8 cellular contexts compared by ENCODE assay signal in genomic region chr2:96264656-96265348, GRCh38. TPM values are rescaled to one million over a fixed set of nuclear protein-coding genes. Genes with fewer than 3 reads are reported as not detected.
DNase-seq lines count a peak whose midpoint lies in the region; ATAC-seq, FAIRE-seq and TF ChIP-seq lines count a peak whose summit lies in the region.

No MANE protein-coding gene starts in this region.

- no peak for TF ChIP-seq POLR2A in spleen (IDR thresholded peaks at IDR 0.05)

- TF ChIP-seq CTCF in DOHH2 (IDR thresholded peaks at IDR 0.05; ENCODE audit: low read depth, low read length, poor library complexity, severe bottlenecking) (peak; percentile 86), OCI-LY1 (IDR thresholded peaks at IDR 0.05; ENCODE audit: low read length) (peak; percentile 74), astrocyte (IDR thresholded peaks at IDR 0.05; ENCODE audit: insufficient read depth, low read depth, low read length) (peak; percentile 45), spleen (IDR thresholded peaks at IDR 0.05 in 8 of 11, conservative IDR thresholded peaks at IDR 0.05 in 3 of 11) (peak; percentile 8 to 74 (median 55))

- peak; percentile 1 for ATAC-seq in HG02678 (IDR thresholded peaks at IDR 0.05; ENCODE audit: unreplicated experiment)
- ATAC-seq in HG03442 (IDR thresholded peaks at IDR 0.05; ENCODE audit: unreplicated experiment) = no peak

- intact Hi-C loops in spleen (cut with DNase I; ENCODE audit: low total_unique reads) = loop anchor here (5.0 kb wide), 1 partner anchor 58 kb away; the partner anchor contains the start of gene STARD7

- peak overlapping the region; percentile 89 for H3K4me3 Mint-ChIP-seq in astrocyte (ENCODE audit: unreplicated experiment)

- DNase-seq in astrocyte (ENCODE audit: low read depth) = peak; percentile 14
- DNase-seq in spleen = no peak
- DNase-seq in NCI-H226 = no peak

- peaks cover 17% of the 10 kb centered on the region for H4K20me1 ChIP-seq in DOHH2 (ENCODE audit: control insufficient read depth, insufficient read depth, low read depth, low read length)
- H4K20me1 ChIP-seq in OCI-LY1 (ENCODE audit: insufficient read depth, low read length) = no peaks in the 10 kb centered on the region
- peaks cover 61% of the 10 kb centered on the region for H4K20me1 ChIP-seq in astrocyte (ENCODE audit: insufficient read depth, low read length)

- peaks cover 84% of the 10 kb centered on the region for H3K79me2 ChIP-seq in DOHH2 (ENCODE audit: control insufficient read depth, low read length)
- peaks cover 10% of the 10 kb centered on the region; the same call in 1 of the 2 replicates for H3K79me2 ChIP-seq in OCI-LY1 (ENCODE audit: insufficient read depth, low read length)
- peaks cover 79% of the 10 kb centered on the region for H3K79me2 ChIP-seq in astrocyte (ENCODE audit: insufficient read depth, low read length)

- no peak overlapping the region for H3K27ac Mint-ChIP-seq in astrocyte (ENCODE audit: unreplicated experiment)

- 12 to 30% (median 13%) methylated on average over 12 to 33 of the region's 33 CpGs for WGBS in spleen, 5 donors

- H2AFZ ChIP-seq in OCI-LY1 (ENCODE audit: low read length) (no peak overlapping the region), astrocyte (ENCODE audit: low read depth, low read length) (peak overlapping the region; percentile 9)

- FAIRE-seq in astrocyte (lab: Jason Lieb, UNC) = no peak

- no peaks in the 10 kb centered on the region for H3K9me3 ChIP-seq in DOHH2 (ENCODE audit: control insufficient read depth, insufficient read depth, low read length)
- H3K9me3 ChIP-seq in OCI-LY1 (ENCODE audit: low read length) = no peaks in the 10 kb centered on the region
- no peaks in the 10 kb centered on the region for H3K9me3 ChIP-seq in astrocyte (ENCODE audit: insufficient read depth, low read depth, low read length)
- H3K9me3 ChIP-seq in iPS-15b (ENCODE audit: control insufficient read depth, insufficient read depth, low read length) = no peaks in the 10 kb centered on the region
- no peaks in the 10 kb centered on the region for H3K9me3 ChIP-seq in spleen

- H3K4me3 ChIP-seq in DOHH2 (ENCODE audit: low read length) (peak overlapping the region; percentile 95), OCI-LY1 (ENCODE audit: low read depth, low read length, poor library complexity, severe bottlenecking) (peak overlapping the region; percentile 71), astrocyte (ENCODE audit: insufficient read depth, low read depth, low read length) (peak overlapping the region; percentile 87), iPS-15b (ENCODE audit: low read depth, low read length) (peak overlapping the region; percentile 85), spleen (peak overlapping the region; percentile 83 to 98 (median 93))

- H3K27me3 ChIP-seq in DOHH2 (ENCODE audit: control insufficient read depth, low read length) (no peaks in the 10 kb centered on the region), OCI-LY1 (ENCODE audit: insufficient read depth, low read length) (no peaks in the 10 kb centered on the region), astrocyte (ENCODE audit: insufficient read depth, low read length) (no peaks in the 10 kb centered on the region), iPS-15b (ENCODE audit: control insufficient read depth, insufficient read depth, low read length) (no peaks in the 10 kb centered on the region), spleen (replicated peaks in 1 of 7) (no peaks in the 10 kb centered on the region)

- H3K36me3 ChIP-seq in DOHH2 (ENCODE audit: control insufficient read depth, low read length) = peaks cover 70% of the 10 kb centered on the region
- peaks cover 35% of the 10 kb centered on the region for H3K36me3 ChIP-seq in OCI-LY1 (ENCODE audit: insufficient read depth, low read length)
- H3K36me3 ChIP-seq in astrocyte (ENCODE audit: insufficient read depth, low read length) = peaks cover 17% of the 10 kb centered on the region
- peaks cover 20% of the 10 kb centered on the region for H3K36me3 ChIP-seq in iPS-15b (ENCODE audit: control insufficient read depth, insufficient read depth, low read length)
- peaks cover 0 to 65% (median 31%) of the 10 kb centered on the region in 6 donors for H3K36me3 ChIP-seq in spleen

- H3K9me3 Mint-ChIP-seq in astrocyte (ENCODE audit: unreplicated experiment) = no peaks in the 10 kb centered on the region

- H3K4me1 ChIP-seq in DOHH2 (ENCODE audit: control insufficient read depth, low read length) (peaks cover 40% of the 10 kb centered on the region), OCI-LY1 (ENCODE audit: insufficient read depth, low read length, severe bottlenecking) (peaks cover 41% of the 10 kb centered on the region), astrocyte (ENCODE audit: insufficient read depth, low read length) (peaks cover 42% of the 10 kb centered on the region), iPS-15b (ENCODE audit: control insufficient read depth, insufficient read depth, low read length) (peaks cover 6% of the 10 kb centered on the region), spleen (peaks cover 49 to 77% (median 69%) of the 10 kb centered on the region in 6 donors)

- no peaks in the 10 kb centered on the region for H3K9me2 ChIP-seq in DOHH2 (replicated peaks; ENCODE audit: control insufficient read depth, low read length)
- no peaks in the 10 kb centered on the region for H3K9me2 ChIP-seq in OCI-LY1 (ENCODE audit: low read depth, low read length)

- H3F3A ChIP-seq in DOHH2 (ENCODE audit: control insufficient read depth, insufficient read depth) = no peaks in the 10 kb centered on the region
- no peaks in the 10 kb centered on the region for H3F3A ChIP-seq in OCI-LY1 (ENCODE audit: insufficient read depth, low read length)

- peaks cover 6% of the 10 kb centered on the region for H3K36me3 Mint-ChIP-seq in astrocyte (ENCODE audit: low read depth, unreplicated experiment)

- H3K4me2 ChIP-seq in DOHH2 (ENCODE audit: low read length) = peak overlapping the region; percentile 67
- H3K4me2 ChIP-seq in OCI-LY1 (ENCODE audit: low read length) = peak overlapping the region; percentile 92
- H3K4me2 ChIP-seq in astrocyte (ENCODE audit: low read length) = peak overlapping the region; percentile 99

- peaks cover 27% of the 10 kb centered on the region for H3K4me1 Mint-ChIP-seq in astrocyte (ENCODE audit: low read depth, unreplicated experiment)

- H3K27me3 Mint-ChIP-seq in astrocyte (ENCODE audit: low read depth, unreplicated experiment) = no peaks in the 10 kb centered on the region

- H3K27ac ChIP-seq in DOHH2 (ENCODE audit: low read depth, low read length) (peak overlapping the region; percentile 48), OCI-LY1 (ENCODE audit: low read depth, low read length, poor library complexity, severe bottlenecking) (peak overlapping the region; percentile 47), astrocyte (ENCODE audit: low read depth, low read length) (no peak overlapping the region), spleen (peak overlapping the region; percentile 75 to 99 (median 94))

- H3K9ac ChIP-seq in OCI-LY1 (ENCODE audit: low read length) (peak overlapping the region; percentile 74), astrocyte (ENCODE audit: low read length) (peak overlapping the region; percentile 87), iPS-15b (ENCODE audit: low read depth, low read length) (no peak overlapping the region)

RNA-seq across cellular contexts. Expression of gene TMEM127, which starts 1.0 kb away (rescaled TPM):
- 41.7 and 45.5 TPM in 2 replicates for total RNA-seq in astrocyte
- 10 to 100 TPM; 61.1 to 83.3 (median 70.0) TPM for total RNA-seq in spleen
- polyA plus RNA-seq in spleen = 10 to 100 TPM in 1 of 3 donors, 1 to 10 TPM in 2; 7.5 to 17.3 (median 8.4) TPM

RNA-seq across cellular contexts. Expression of gene CIAO1, which starts 1.2 kb away (rescaled TPM):
- total RNA-seq in astrocyte = 56.3 and 58.6 TPM in 2 replicates
- total RNA-seq in spleen = 100 to 1,000 TPM in 3 of 7 donors, 10 to 100 TPM in 4; 63.9 to 122 (median 76.7) TPM
- polyA plus RNA-seq in spleen = 10 to 100 TPM; 31.3 to 49.1 (median 39.5) TPM

RNA-seq across cellular contexts. Expression of gene SNRNP200, which starts 40.5 kb away (rescaled TPM):
- total RNA-seq in astrocyte = 97.3 and 101 TPM in 2 replicates
- total RNA-seq in spleen = 100 to 1,000 TPM; 110 to 139 (median 130) TPM
- polyA plus RNA-seq in spleen = 10 to 100 TPM; 60.5 to 74.4 (median 73.6) TPM

RNA-seq across cellular contexts. Expression of gene STARD7, which starts 56.2 kb away (rescaled TPM):
- total RNA-seq in astrocyte (101 and 103 TPM in 2 replicates), spleen (100 to 1,000 TPM in 5 of 7 donors, 10 to 100 TPM in 2; 89.8 to 174 (median 123) TPM)
- polyA plus RNA-seq in spleen = 10 to 100 TPM; 45.1 to 73.0 (median 52.2) TPM
